In the genomic region with DNA sequence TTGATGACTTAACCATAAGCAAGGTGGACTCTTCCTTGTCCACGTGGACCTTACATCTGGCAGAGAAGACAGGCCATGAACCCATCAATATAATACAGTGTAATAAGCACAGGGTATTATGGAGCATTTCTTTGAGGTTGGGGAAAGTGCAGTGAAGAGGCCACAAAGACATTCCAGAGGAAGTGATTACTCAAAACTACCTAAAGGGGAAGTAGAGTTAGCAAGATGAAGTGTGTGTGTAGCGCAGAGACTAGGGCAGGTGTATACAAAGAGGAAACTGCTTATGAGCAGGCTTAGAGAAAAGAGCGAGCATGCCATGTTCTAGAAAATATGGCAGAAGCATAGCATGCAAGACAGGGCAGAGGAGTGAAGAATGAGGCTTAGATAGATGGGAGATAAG, we compare ENCODE assay signal across 9 cellular contexts.
DNase-seq lines count a peak whose midpoint lies in the region; ATAC-seq and TF ChIP-seq lines count a peak whose summit lies in the region.
"Had no signal": no experiment of that assay in that cellular context is flagged by ENCODE, and none has a peak within 500 bp of the region (broad histone marks: within the 10 kb centered on the region; RNA-seq: fewer than 3 reads in every experiment).

No MANE protein-coding gene starts in this region.

- intact Hi-C loops in head of caudate nucleus (cut with DNase I): no loop called here

- H3K4me3 ChIP-seq in GM12864 (ENCODE audit: low read depth, low read length): no peak overlapping the region

- DNase-seq in GM12864 (ENCODE audit: low read depth) (peak; percentile 49), SKM-1 treated with dmso at 0.1 percent for 144 hours (lab: John Stamatoyannopoulos, UW; ENCODE audit: unreplicated experiment) (peak; percentile 94), NCI-H345 (lab: John Stamatoyannopoulos, UW) (no peak), SHP77 treated with DMSO at 0.1 percent for 48 hours (lab: John Stamatoyannopoulos, UW) (no peak), head of caudate nucleus (no peak), amniotic stem cell (lab: John Stamatoyannopoulos, UW) (no peak)
- DNase-seq: DMS53 had no signal

- ATAC-seq in GM19463 (IDR thresholded peaks at IDR 0.05; ENCODE audit: unreplicated experiment) (peak; percentile 97), HG03103 (IDR thresholded peaks at IDR 0.05; ENCODE audit: low read depth, unreplicated experiment) (peak; percentile 99)

- no peak for TF ChIP-seq CTCF in GM12864 (IDR thresholded peaks at IDR 0.05; ENCODE audit: low read depth, low read length, missing control alignments)

Comparison
In these comparisons a context has a peak if more than half of its experiments do, and no peak if none do; other contexts are left out.
1. DNase-seq: peak in GM12864 (single experiment) and SKM-1 treated with dmso at 0.1 percent for 144 hours (single experiment); none in NCI-H345 (single experiment), SHP77 treated with DMSO at 0.1 percent for 48 hours (single experiment), head of caudate nucleus (0 of 42) and amniotic stem cell (single experiment).